15 cellular contexts compared by ENCODE assay signal in genomic region chr2:159188449-159188848, GRCh38.
"Had no signal": no experiment of that assay in that cellular context is flagged by ENCODE, and none has a peak within 500 bp of the region (broad histone marks: within the 10 kb centered on the region; RNA-seq: fewer than 3 reads in every experiment).

No MANE protein-coding gene starts in this region.

- H3K9me3 ChIP-seq: left lung, uterus had no signal

- H3K36me3 ChIP-seq: uterus had no signal

- H3K4me3 ChIP-seq: hepatocyte, left lung, uterus had no signal

- H3K4me1 ChIP-seq: uterus had no signal

- H2AFZ ChIP-seq: hepatocyte had no signal

- H3K4me1 Mint-ChIP-seq: neural crest cell; stimulated activated effector memory CD8-positive, alpha-beta T cell treated with anti-CD3 and anti-CD28 coated beads, Interleukin-12 subunit alpha, Interleukin-12 subunit beta, amount 100 ng/mL, for 72 hours had no signal

- H3K4me2 ChIP-seq: hepatocyte had no signal

- ATAC-seq: left lung; stimulated activated effector memory CD8-positive, alpha-beta T cell treated with anti-CD3 and anti-CD28 coated beads, Interleukin-12 subunit alpha, Interleukin-12 subunit beta, amount 100 ng/mL, for 72 hours had no signal

- H3K27me3 Mint-ChIP-seq: activated CD4-positive, alpha-beta T cell treated with anti-CD3 and anti-CD28 coated beads, Interleukin-2, amount 10 ng/mL, durations not matched to agents 7 days and 5 days; dendritic cell treated with granulocyte-macrophage colony-stimulating factor and Interleukin-4, amounts not matched to agents 40 ng/mL and 50 ng/mL, for 4 days had no signal

- H3K27ac Mint-ChIP-seq: activated CD4-positive, alpha-beta T cell treated with anti-CD3 and anti-CD28 coated beads, Interleukin-2, amount 10 ng/mL, durations not matched to agents 7 days and 5 days; activated T-helper 1 cell treated with anti-CD3 and anti-CD28 coated beads, Interleukin-12 subunit alpha, Interleukin-12 subunit beta, Interleukin-2, Interleukin-4 antibody, amounts not matched to agents 30 ng/mL and 10 ng/mL and 1 ng/mL, durations not matched to agents 14 hours and 24 hours and 36 hours; dendritic cell treated with granulocyte-macrophage colony-stimulating factor and Interleukin-4, amounts not matched to agents 40 ng/mL and 50 ng/mL, for 4 days; stimulated activated effector memory CD8-positive, alpha-beta T cell treated with anti-CD3 and anti-CD28 coated beads, Interleukin-12 subunit alpha, Interleukin-12 subunit beta, amount 100 ng/mL, for 72 hours had no signal

- DNase-seq: activated CD4-positive, alpha-beta T cell treated with anti-CD3 and anti-CD28 coated beads, Interleukin-2, amount 10 ng/mL, durations not matched to agents 7 days and 5 days; activated CD4-positive, CD25-positive, alpha-beta regulatory T cell; activated CD8-positive, alpha-beta memory T cell treated with anti-CD3 and anti-CD28 coated beads for 24 hours; activated naive CD4-positive, alpha-beta T cell; anterior cingulate cortex; brain microvascular endothelial cell; islet precursor cell; left lung; SW 1271; uterus had no signal

- H3K27ac ChIP-seq: brain microvascular endothelial cell, hepatocyte had no signal

- H3K4me3 Mint-ChIP-seq: activated CD4-positive, alpha-beta T cell treated with anti-CD3 and anti-CD28 coated beads, Interleukin-2, amount 10 ng/mL, durations not matched to agents 7 days and 5 days; activated T-helper 1 cell treated with anti-CD3 and anti-CD28 coated beads, Interleukin-12 subunit alpha, Interleukin-12 subunit beta, Interleukin-2, Interleukin-4 antibody, amounts not matched to agents 30 ng/mL and 10 ng/mL and 1 ng/mL, durations not matched to agents 14 hours and 24 hours and 36 hours; dendritic cell treated with granulocyte-macrophage colony-stimulating factor and Interleukin-4, amounts not matched to agents 40 ng/mL and 50 ng/mL, for 4 days; neural crest cell; stimulated activated effector memory CD8-positive, alpha-beta T cell treated with anti-CD3 and anti-CD28 coated beads, Interleukin-12 subunit alpha, Interleukin-12 subunit beta, amount 100 ng/mL, for 72 hours had no signal

- H3K27me3 ChIP-seq: brain microvascular endothelial cell, hepatocyte, left lung, uterus had no signal

- H3K36me3 Mint-ChIP-seq: stimulated activated effector memory CD8-positive, alpha-beta T cell treated with anti-CD3 and anti-CD28 coated beads, Interleukin-12 subunit alpha, Interleukin-12 subunit beta, amount 100 ng/mL, for 72 hours had no signal

- H3K9me3 Mint-ChIP-seq: activated CD4-positive, alpha-beta T cell treated with anti-CD3 and anti-CD28 coated beads, Interleukin-2, amount 10 ng/mL, durations not matched to agents 7 days and 5 days; activated T-helper 1 cell treated with anti-CD3 and anti-CD28 coated beads, Interleukin-12 subunit alpha, Interleukin-12 subunit beta, Interleukin-2, Interleukin-4 antibody, amounts not matched to agents 30 ng/mL and 10 ng/mL and 1 ng/mL, durations not matched to agents 14 hours and 24 hours and 36 hours; dendritic cell treated with granulocyte-macrophage colony-stimulating factor and Interleukin-4, amounts not matched to agents 40 ng/mL and 50 ng/mL, for 4 days; neural crest cell; stimulated activated effector memory CD8-positive, alpha-beta T cell treated with anti-CD3 and anti-CD28 coated beads, Interleukin-12 subunit alpha, Interleukin-12 subunit beta, amount 100 ng/mL, for 72 hours had no signal
